ENCODE assay signal across 8 cellular contexts in the genomic region with DNA sequence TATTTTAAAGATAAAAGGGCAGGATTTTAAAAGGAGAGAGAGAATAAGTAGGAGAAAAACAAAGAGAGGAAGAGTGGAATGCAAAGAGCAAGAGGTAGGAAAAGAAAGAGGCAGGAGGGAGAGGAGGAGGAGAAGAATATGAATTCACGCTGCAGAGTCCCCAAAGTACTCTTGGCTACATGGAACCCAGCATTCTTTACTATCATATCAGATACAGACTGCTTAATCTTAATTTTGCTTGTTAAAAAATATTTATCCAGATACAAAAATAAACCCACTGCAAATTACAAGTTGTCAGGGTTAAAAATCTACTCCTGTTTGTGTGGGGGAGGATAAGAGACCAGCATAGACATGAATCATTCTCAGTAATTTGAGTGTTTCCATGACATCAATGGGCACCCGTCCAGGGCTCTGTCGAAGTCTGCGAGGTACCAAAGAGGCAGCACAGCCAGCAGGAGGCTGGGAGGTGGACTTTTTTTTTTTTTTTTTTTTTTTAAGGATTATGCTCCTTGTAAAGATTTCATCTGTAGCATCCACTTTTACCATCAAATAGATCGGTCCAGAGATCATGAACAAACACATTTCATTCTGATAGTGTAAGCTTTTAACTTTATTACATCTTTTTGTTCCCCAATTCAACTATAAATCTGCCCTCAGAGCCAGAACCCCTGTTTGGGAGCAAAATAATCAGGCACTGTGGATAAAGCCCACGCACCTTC.
A peak's percentile ranks its signal among the peaks of the same experiment; 100 is the strongest.
DNase-seq lines count a peak whose midpoint lies in the region; ATAC-seq, FAIRE-seq and TF ChIP-seq lines count a peak whose summit lies in the region.

No MANE protein-coding gene starts in this region.

- H3K9me3 ChIP-seq in endothelial cell of umbilical vein (replicated peaks; ENCODE audit: control insufficient read depth, insufficient read depth, low read length) (no peaks in the 10 kb centered on the region), muscle layer of duodenum (ENCODE audit: control insufficient read depth in 1 of 2, low read length in 2 of 2) (no peaks in the 10 kb centered on the region)

- TF ChIP-seq CTCF in endothelial cell of umbilical vein (IDR thresholded peaks at IDR 0.05; ENCODE audit: extremely low read depth in 1 of 2, insufficient read depth in 1 of 2, low read depth in 1 of 2, low read length in 2 of 2) = peak in 1 of 2 donors; percentile 20

- intact Hi-C loops in endothelial cell of umbilical vein (cut with micrococcal nuclease) = loop anchor here (10.0 kb wide), 1 partner anchor 889 kb away; no protein-coding TSS in a partner anchor

- dilution Hi-C loops in endothelial cell of umbilical vein (cut with MboI; ENCODE audit: extremely low pct_ligation_motif_present, low sequenced_read_pairs) = no loop called here

- H3K9me1 ChIP-seq in endothelial cell of umbilical vein (replicated peaks; ENCODE audit: control insufficient read depth, extremely low read depth, insufficient read depth, low read length) = no peaks in the 10 kb centered on the region

- H2AFZ ChIP-seq in ACC112 (ENCODE audit: low read length, unreplicated experiment) = no peak overlapping the region
- H2AFZ ChIP-seq in endothelial cell of umbilical vein (ENCODE audit: low read depth, low read length) = no peak overlapping the region

- H3K27me3 ChIP-seq in ACC112 (ENCODE audit: insufficient read depth, low read length) = no peaks in the 10 kb centered on the region
- no peaks in the 10 kb centered on the region for H3K27me3 ChIP-seq in endothelial cell of umbilical vein (ENCODE audit: control insufficient read depth in 2 of 2, insufficient read depth in 2 of 2, low read length in 2 of 2)
- no peaks in the 10 kb centered on the region for H3K27me3 ChIP-seq in muscle layer of duodenum (ENCODE audit: low read depth, low read length)

- H3K4me3 ChIP-seq in ACC112 (ENCODE audit: low read depth, low read length) (peak overlapping the region; percentile 52), endothelial cell of umbilical vein (replicated peaks in 1 of 3; ENCODE audit: insufficient read depth in 1 of 3, low read depth in 1 of 3, low read length in 3 of 3) (no peak overlapping the region), muscle layer of duodenum (ENCODE audit: low read depth in 1 of 2, low read length in 2 of 2) (no peak overlapping the region)

- no TSS peak for BruUV-seq in endothelial cell of umbilical vein (replicated peaks; lab: Mats Ljungman, UMichigan)

- peak; percentile 88 for FAIRE-seq in RCC 7860 (lab: Jason Lieb, UNC)
- peak; percentile 84 for FAIRE-seq in endothelial cell of umbilical vein (lab: Jason Lieb, UNC)

- CTCF ChIA-PET in endothelial cell of umbilical vein (lab: Charles Lee) = interaction anchor here (1.2 to 3.3 kb wide), 4 partner anchors 10 to 171 kb away, joined by 3 to 12 read pairs (median 6); no protein-coding TSS in a partner anchor

- H3K27ac ChIP-seq in ACC112 (ENCODE audit: low read depth, low read length) = peak overlapping the region; percentile 86
- H3K27ac ChIP-seq in endothelial cell of umbilical vein (ENCODE audit: insufficient read depth, low read depth, low read length) = peak overlapping the region; percentile 73
- peak overlapping the region; percentile 34 for H3K27ac ChIP-seq in muscle layer of duodenum (ENCODE audit: low read length)

- H3K9ac ChIP-seq in endothelial cell of umbilical vein (replicated peaks; ENCODE audit: extremely low read depth, insufficient read depth, low read length) = peak overlapping the region; percentile 46

- POLR2A ChIA-PET in endothelial cell of umbilical vein (lab: Charles Lee) = no interaction called here

- H3K4me2 ChIP-seq in endothelial cell of umbilical vein (ENCODE audit: insufficient read depth, low read length) = peak overlapping the region; percentile 54

- peaks cover 28% of the 10 kb centered on the region for H3K4me1 ChIP-seq in ACC112 (ENCODE audit: control insufficient read depth, insufficient read depth, low read length, unreplicated experiment)
- peaks cover 48% of the 10 kb centered on the region for H3K4me1 ChIP-seq in endothelial cell of umbilical vein (ENCODE audit: control insufficient read depth, extremely low read depth, insufficient read depth, low read length)
- peaks cover 0 to 17% of the 10 kb centered on the region in 2 donors for H3K4me1 ChIP-seq in muscle layer of duodenum (ENCODE audit: control insufficient read depth in 1 of 2, insufficient read depth in 2 of 2, low read length in 2 of 2)

- H3K36me3 ChIP-seq in ACC112 (ENCODE audit: insufficient read depth, low read length) (no peaks in the 10 kb centered on the region), endothelial cell of umbilical vein (ENCODE audit: control insufficient read depth in 2 of 2, extremely low read depth in 1 of 2, insufficient read depth in 2 of 2, low read length in 2 of 2) (peaks cover 0 to 1% of the 10 kb centered on the region in 2 experiments), muscle layer of duodenum (ENCODE audit: control insufficient read depth in 1 of 2, insufficient read depth in 2 of 2, low read length in 2 of 2) (no peaks in the 10 kb centered on the region)

- peak; percentile 89 for DNase-seq in HT1080 (ENCODE audit: low read depth)
- peak; percentile 79 for DNase-seq in RCC 7860 (ENCODE audit: low spot score)
- DNase-seq in endothelial cell of umbilical vein (ENCODE audit: low read depth, low spot score) = peak; percentile 97
- no peak for DNase-seq in NK-92 (lab: John Stamatoyannopoulos, UW; ENCODE audit: unreplicated experiment)
- no peak for DNase-seq in SIG-M5 treated with dmso at 0.1 percent for 504 hours (lab: John Stamatoyannopoulos, UW; ENCODE audit: unreplicated experiment)

- TF ChIP-seq POLR2A in endothelial cell of umbilical vein (IDR thresholded peaks at IDR 0.05; ENCODE audit: low read depth, low read length) = no peak

- ATAC-seq in HG02973 (IDR thresholded peaks at IDR 0.05; ENCODE audit: unreplicated experiment) = no peak

- H3K79me2 ChIP-seq in ACC112 (ENCODE audit: control insufficient read depth, insufficient read depth, low read length, unreplicated experiment) = peaks cover 51% of the 10 kb centered on the region
- H3K79me2 ChIP-seq in endothelial cell of umbilical vein (ENCODE audit: control insufficient read depth, insufficient read depth, low read length) = peaks cover 56% of the 10 kb centered on the region

- H4K20me1 ChIP-seq in endothelial cell of umbilical vein (replicated peaks; ENCODE audit: control insufficient read depth, extremely low read depth, insufficient read depth, low read length) = peaks cover 1% of the 10 kb centered on the region

TF ChIP-seq in endothelial cell of umbilical vein, 7 proteins besides CTCF, POLR2A, EP300 and RAD21:
- TF ChIP-seq GATA2 (IDR thresholded peaks at IDR 0.05; ENCODE audit: insufficient read depth, insufficient read length, low read depth, low read length) = no peak
- peak; percentile 85 for TF ChIP-seq FOS (IDR thresholded peaks at IDR 0.05; ENCODE audit: borderline replicate concordance, insufficient read depth, low read length)
- peak; percentile 33 for TF ChIP-seq POLR2AphosphoS5 (IDR thresholded peaks at IDR 0.05; ENCODE audit: insufficient read depth, low read depth, low read length)
- peak; percentile 84 for TF ChIP-seq JUN (IDR thresholded peaks at IDR 0.05; ENCODE audit: borderline replicate concordance, insufficient read depth, insufficient read length, low read depth)
- no peak for TF ChIP-seq MYC (IDR thresholded peaks at IDR 0.05; ENCODE audit: low read depth, low read length)
TF ChIP-seq in endothelial cell of umbilical vein: peak in this region for 3.

Comparison
In these comparisons a context has a peak if more than half of its experiments do, and no peak if none do; other contexts are left out.
1. H3K27ac ChIP-seq: peak in every context shown above with its lines; median percentile 86 in ACC112; 73 in endothelial cell of umbilical vein; 34 in muscle layer of duodenum.
2. DNase-seq: peak in HT1080 (single experiment), RCC 7860 (single experiment) and endothelial cell of umbilical vein (single experiment); none in NK-92 (single experiment) and SIG-M5 treated with dmso at 0.1 percent for 504 hours (single experiment).